11 cellular contexts compared by ENCODE assay signal in genomic region chr2:159098815-159099455, GRCh38.
DNase-seq lines count a peak whose midpoint lies in the region; ATAC-seq and TF ChIP-seq lines count a peak whose summit lies in the region.
"Had no signal": no experiment of that assay in that cellular context is flagged by ENCODE, and none has a peak within 500 bp of the region (broad histone marks: within the 10 kb centered on the region; RNA-seq: fewer than 3 reads in every experiment).

No MANE protein-coding gene starts in this region.

- H3K9me3 Mint-ChIP-seq in MCF 10A (ENCODE audit: unreplicated experiment) (peaks cover 8% of the 10 kb centered on the region), nephron progenitor cell (peaks cover 18% of the 10 kb centered on the region)

- peaks cover 25% of the 10 kb centered on the region for H3K36me3 Mint-ChIP-seq in MCF 10A (ENCODE audit: insufficient read depth, unreplicated experiment)
- H3K36me3 Mint-ChIP-seq in nephron progenitor cell (ENCODE audit: low read depth) = peaks cover 66% of the 10 kb centered on the region
- H3K36me3 Mint-ChIP-seq: CD14-positive monocyte had no signal

- H3K27me3 Mint-ChIP-seq in MCF 10A (ENCODE audit: insufficient read depth, unreplicated experiment) (no peaks in the 10 kb centered on the region), nephron progenitor cell (ENCODE audit: low read depth, poor library complexity) (no peaks in the 10 kb centered on the region)

- intact Hi-C loops in MCF 10A (cut with micrococcal nuclease) = no loop called here

- BruUV-seq in MCF 10A (replicated peaks; lab: Mats Ljungman, UMichigan) = TSS peak; percentile 20

- DNase-seq in AG10803 (ENCODE audit: low read depth) = peak; percentile 58
- peak; percentile 21 for DNase-seq in MCF 10A (ENCODE audit: unreplicated experiment)
- no peak for DNase-seq in nephron progenitor cell
- DNase-seq in COR-L47 (lab: John Stamatoyannopoulos, UW) = no peak
- no peak for DNase-seq in NCI-H2196 treated with DMSO at 0.1 percent for 48 hours (lab: John Stamatoyannopoulos, UW; ENCODE audit: unreplicated experiment)
- DNase-seq in SK-N-DZ (ENCODE audit: low spot score) = no peak
- DNase-seq: natural killer cell had no signal

- no peak for TF ChIP-seq CTCF in AG10803 (conservative IDR thresholded peaks at IDR 0.05; ENCODE audit: low read length)
- no peak for TF ChIP-seq CTCF in MCF 10A (IDR thresholded peaks at IDR 0.05; ENCODE audit: unreplicated experiment)
- TF ChIP-seq CTCF in nephron progenitor cell (IDR thresholded peaks at IDR 0.05) = no peak

- H3K27ac Mint-ChIP-seq in MCF 10A (ENCODE audit: low read depth, unreplicated experiment) (peak overlapping the region; percentile 78), nephron progenitor cell (peak overlapping the region; percentile 79)
- H3K27ac Mint-ChIP-seq: CD14-positive monocyte, natural killer cell had no signal

- ATAC-seq in HG03432 (IDR thresholded peaks at IDR 0.05; ENCODE audit: unreplicated experiment) (peak; percentile 67), HG03139 (IDR thresholded peaks at IDR 0.05; ENCODE audit: unreplicated experiment) (no peak)
- ATAC-seq: natural killer cell had no signal

- peak overlapping the region; percentile 13 for H3K4me3 Mint-ChIP-seq in MCF 10A (ENCODE audit: unreplicated experiment)
- H3K4me3 Mint-ChIP-seq in nephron progenitor cell = no peak overlapping the region
- H3K4me3 Mint-ChIP-seq: CD14-positive monocyte; central memory CD8-positive, alpha-beta T cell; natural killer cell had no signal

- CTCF ChIA-PET in MCF 10A (lab: Yijun Ruan, JAX) = interaction anchor here (1.0 to 1.3 kb wide), 3 partner anchors 18 to 28 kb away, joined by 3 to 5 read pairs (median 4); no protein-coding TSS in a partner anchor

- peaks cover 29% of the 10 kb centered on the region for H3K4me1 Mint-ChIP-seq in MCF 10A (ENCODE audit: insufficient read depth, unreplicated experiment)
- peaks cover 63% of the 10 kb centered on the region for H3K4me1 Mint-ChIP-seq in nephron progenitor cell
- H3K4me1 Mint-ChIP-seq: CD14-positive monocyte; central memory CD8-positive, alpha-beta T cell had no signal

- POLR2A ChIA-PET in MCF 10A (lab: Yijun Ruan, JAX) = interaction anchor here (0.8 to 1.4 kb wide), 3 partner anchors 54 to 1063 kb away, joined by 3 to 4 read pairs (median 3); no protein-coding TSS in a partner anchor

- no peak overlapping the region for H3K4me3 ChIP-seq in AG10803 (ENCODE audit: low read length)

Comparison
In these comparisons a context has a peak if more than half of its experiments do, and no peak if none do; other contexts are left out.
1. DNase-seq: peak in AG10803 (single experiment) and MCF 10A (single experiment); none in nephron progenitor cell (single experiment), COR-L47 (single experiment), NCI-H2196 treated with DMSO at 0.1 percent for 48 hours (single experiment) and SK-N-DZ (single experiment).